In genomic region chr20:11204926-11205768, GRCh38 we compare ENCODE assay signal across 8 cellular contexts.
DNase-seq lines count a peak whose midpoint lies in the region; ATAC-seq lines count a peak whose summit lies in the region.

No MANE protein-coding gene starts in this region.

- in situ Hi-C loops in G401 (cut with HindIII; ENCODE audit: low sequenced_read_pairs) = no loop called here

- DNase-seq in G401 (ENCODE audit: low spot score) (peak; percentile 42), NCI-H748 treated with DMSO at 0.1 percent for 48 hours (lab: John Stamatoyannopoulos, UW) (peak; percentile 86), astrocyte of the hippocampus (ENCODE audit: low read depth, low spot score) (peak; percentile 71), iPS-NIHi7 (ENCODE audit: extremely low spot score) (peak; percentile 62), superior temporal gyrus (ENCODE audit: extremely low spot score) (peak; percentile 80), DMS79 (lab: John Stamatoyannopoulos, UW) (no peak)

- ATAC-seq in GM19438 (IDR thresholded peaks at IDR 0.05; ENCODE audit: low read depth, unreplicated experiment) = peak; percentile 77
- ATAC-seq in HG03457 (IDR thresholded peaks at IDR 0.05; ENCODE audit: unreplicated experiment) = peak; percentile 60
